In the genomic region with DNA sequence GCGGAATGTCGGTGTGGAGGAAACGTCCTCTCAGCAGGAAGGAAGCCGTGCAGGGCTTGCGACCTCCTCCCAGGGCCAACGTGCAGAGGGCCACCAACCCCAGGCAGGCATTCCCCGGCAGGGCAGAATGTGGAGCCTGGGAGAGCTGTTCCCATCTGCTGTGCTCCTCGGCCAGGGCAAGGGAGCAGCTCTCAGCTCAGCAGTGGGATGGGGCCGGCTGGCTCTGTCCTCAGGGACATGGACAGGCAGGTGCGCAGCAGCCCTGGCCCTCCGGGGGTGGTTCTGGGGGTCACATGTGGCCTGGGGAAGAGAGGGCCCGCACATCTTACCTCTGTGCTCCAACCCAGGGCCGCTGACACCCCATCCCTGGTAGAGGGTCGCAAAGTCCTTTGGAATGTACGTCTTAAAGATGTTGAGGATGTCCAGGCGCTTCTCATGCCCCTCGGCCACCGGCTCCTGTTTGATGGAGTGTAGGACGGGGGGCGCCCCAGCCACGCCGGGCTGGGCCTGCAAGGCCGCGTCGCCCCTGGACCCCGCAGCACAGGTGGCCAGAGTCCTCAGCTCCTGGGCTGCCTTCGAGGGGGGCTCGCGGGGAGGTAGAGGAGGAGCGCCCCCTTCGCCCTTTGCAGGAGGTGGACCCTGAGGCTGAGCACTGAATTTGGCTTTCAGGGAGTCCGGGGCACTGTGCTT, we compare ENCODE assay signal across 1 cellular context.
TF ChIP-seq lines count a peak whose summit lies in the region.

No MANE protein-coding gene starts in this region.

TF ChIP-seq in SK-N-SH treated with all-trans-retinoic acid at 6 μM for 48 hours, 23 proteins besides CTCF, POLR2A, EP300 and RAD21 (continued from another document):
- TF ChIP-seq, protein P1, sequence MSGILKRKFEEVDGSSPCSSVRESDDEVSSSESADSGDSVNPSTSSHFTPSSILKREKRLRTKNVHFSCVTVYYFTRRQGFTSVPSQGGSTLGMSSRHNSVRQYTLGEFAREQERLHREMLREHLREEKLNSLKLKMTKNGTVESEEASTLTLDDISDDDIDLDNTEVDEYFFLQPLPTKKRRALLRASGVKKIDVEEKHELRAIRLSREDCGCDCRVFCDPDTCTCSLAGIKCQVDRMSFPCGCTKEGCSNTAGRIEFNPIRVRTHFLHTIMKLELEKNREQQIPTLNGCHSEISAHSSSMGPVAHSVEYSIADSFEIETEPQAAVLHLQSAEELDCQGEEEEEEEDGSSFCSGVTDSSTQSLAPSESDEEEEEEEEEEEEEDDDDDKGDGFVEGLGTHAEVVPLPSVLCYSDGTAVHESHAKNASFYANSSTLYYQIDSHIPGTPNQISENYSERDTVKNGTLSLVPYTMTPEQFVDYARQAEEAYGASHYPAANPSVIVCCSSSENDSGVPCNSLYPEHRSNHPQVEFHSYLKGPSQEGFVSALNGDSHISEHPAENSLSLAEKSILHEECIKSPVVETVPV (CRISPR knock-in tag; IDR thresholded peaks at IDR 0.05): no peak
- no peak for TF ChIP-seq ESRRG (CRISPR knock-in tag; IDR thresholded peaks at IDR 0.05)
